Comparison of ENCODE assay signal across 7 cellular contexts in genomic region chr15:90994417-90995311, GRCh38. TPM values are rescaled to one million over a fixed set of nuclear protein-coding genes. Genes with fewer than 3 reads are reported as not detected.
A peak's percentile ranks its signal among the peaks of the same experiment; 100 is the strongest.
DNase-seq lines count a peak whose midpoint lies in the region; ATAC-seq, FAIRE-seq and TF ChIP-seq lines count a peak whose summit lies in the region.

Gene PRC1, minus strand, starts transcription at chr15:90994535. Its CDS starts 118 bp downstream, at chr15:90994417.

- peak within 1 kb of the TSS; percentile 79 for H3K4me3 ChIP-seq in astrocyte of the cerebellum (ENCODE audit: low read depth, low read length)

- in situ Hi-C loops in astrocyte of the cerebellum (cut with HindIII; ENCODE audit: low sequenced_read_pairs), result no loop called here

- peak; percentile 94 for ATAC-seq in HG02981 (IDR thresholded peaks at IDR 0.05; ENCODE audit: unreplicated experiment)

- peak; percentile 99 for DNase-seq in GM18507 (ENCODE audit: extremely low spot score, insufficient read length, low read depth)
- DNase-seq in NCI-H2029 treated with DMSO at 0.1 percent for 48 hours (lab: John Stamatoyannopoulos, UW), result peak; percentile 21
- peak; percentile 98 for DNase-seq in T-helper 9 cell
- DNase-seq in astrocyte of the cerebellum (ENCODE audit: low read depth), result peak; percentile 88
- peak; percentile 99 for DNase-seq in hepatic stellate cell (ENCODE audit: low spot score)
- peak; percentile 91 for DNase-seq in renal cortical epithelial cell (ENCODE audit: low read depth)

- peak; percentile 98 for FAIRE-seq in GM18507 (lab: Jason Lieb, UNC)

- no peak for TF ChIP-seq CTCF in astrocyte of the cerebellum (IDR thresholded peaks at IDR 0.05; ENCODE audit: low read depth, low read length, missing control alignments)

RNA-seq across cellular contexts. Expression of gene PRC1, which starts in this region (rescaled TPM):
- 18.4 and 93.3 TPM in 2 replicates for total RNA-seq in renal cortical epithelial cell

Comparison
In these comparisons a context has a peak if more than half of its experiments do, and no peak if none do; other contexts are left out.
1. Peak in every context shown above with its lines: DNase-seq, ATAC-seq and H3K4me3 ChIP-seq.
2. DNase-seq: peak in every context shown above with its lines; median percentile 99 in GM18507; 99 in hepatic stellate cell; 98 in T-helper 9 cell; 91 in renal cortical epithelial cell; 88 in astrocyte of the cerebellum; 21 in NCI-H2029 treated with DMSO at 0.1 percent for 48 hours.